1 cellular context compared by ENCODE assay signal in the genomic region with DNA sequence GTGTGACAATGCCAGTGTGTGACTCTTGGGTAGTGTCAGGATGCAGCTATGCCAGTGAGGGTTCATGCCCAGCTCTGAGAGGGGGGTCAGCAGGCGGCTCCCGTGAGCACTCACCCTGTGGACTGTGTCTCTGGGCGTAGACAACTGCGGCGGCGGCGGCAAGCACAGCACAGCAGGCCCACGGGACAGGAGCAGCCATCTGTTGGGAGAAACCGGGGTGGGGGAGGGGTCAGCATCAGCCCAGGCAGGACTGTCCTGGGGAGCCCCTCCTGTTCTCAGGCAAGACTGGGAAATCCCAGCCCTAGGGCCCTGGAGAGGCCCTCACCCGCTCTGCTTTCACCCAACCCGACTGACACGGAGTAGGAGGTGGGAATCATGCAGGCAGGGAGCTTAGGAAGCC.
TF ChIP-seq lines count a peak whose summit lies in the region.

No MANE protein-coding gene starts in this region.

TF ChIP-seq in SK-N-SH treated with all-trans-retinoic acid at 6 μM for 48 hours, 23 proteins besides CTCF, POLR2A, EP300 and RAD21:
- TF ChIP-seq TSHZ2 (CRISPR knock-in tag; IDR thresholded peaks at IDR 0.05) (no peak), ZFP30 (CRISPR knock-in tag; IDR thresholded peaks at IDR 0.05) (no peak), ZNF8 (CRISPR knock-in tag; IDR thresholded peaks at IDR 0.05) (no peak), ISL1 (CRISPR knock-in tag; IDR thresholded peaks at IDR 0.05) (no peak), ESRRG (CRISPR knock-in tag; IDR thresholded peaks at IDR 0.05) (no peak), ARNTL (CRISPR knock-in tag; IDR thresholded peaks at IDR 0.05; ENCODE audit: borderline replicate concordance, low read depth) (no peak), CSRNP3 (CRISPR knock-in tag; IDR thresholded peaks at IDR 0.05) (no peak), ZNF565 (CRISPR knock-in tag; conservative IDR thresholded peaks at IDR 0.05; ENCODE audit: low read depth) (no peak), PATZ1 (CRISPR knock-in tag; IDR thresholded peaks at IDR 0.05; ENCODE audit: borderline replicate concordance) (no peak), RARB (CRISPR knock-in tag; IDR thresholded peaks at IDR 0.05) (no peak), ZC3H10 (CRISPR knock-in tag; IDR thresholded peaks at IDR 0.05) (no peak), ZFP3 (CRISPR knock-in tag; IDR thresholded peaks at IDR 0.05) (no peak)
- TF ChIP-seq, protein P1, sequence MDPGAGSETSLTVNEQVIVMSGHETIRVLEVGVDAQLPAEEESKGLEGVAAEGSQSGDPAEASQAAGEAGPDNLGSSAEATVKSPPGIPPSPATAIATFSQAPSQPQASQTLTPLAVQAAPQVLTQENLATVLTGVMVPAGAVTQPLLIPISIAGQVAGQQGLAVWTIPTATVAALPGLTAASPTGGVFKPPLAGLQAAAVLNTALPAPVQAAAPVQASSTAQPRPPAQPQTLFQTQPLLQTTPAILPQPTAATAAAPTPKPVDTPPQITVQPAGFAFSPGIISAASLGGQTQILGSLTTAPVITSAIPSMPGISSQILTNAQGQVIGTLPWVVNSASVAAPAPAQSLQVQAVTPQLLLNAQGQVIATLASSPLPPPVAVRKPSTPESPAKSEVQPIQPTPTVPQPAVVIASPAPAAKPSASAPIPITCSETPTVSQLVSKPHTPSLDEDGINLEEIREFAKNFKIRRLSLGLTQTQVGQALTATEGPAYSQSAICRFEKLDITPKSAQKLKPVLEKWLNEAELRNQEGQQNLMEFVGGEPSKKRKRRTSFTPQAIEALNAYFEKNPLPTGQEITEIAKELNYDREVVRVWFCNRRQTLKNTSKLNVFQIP (CRISPR knock-in tag; IDR thresholded peaks at IDR 0.05; ENCODE audit: borderline replicate concordance, low read depth) = no peak
